In the genomic region with DNA sequence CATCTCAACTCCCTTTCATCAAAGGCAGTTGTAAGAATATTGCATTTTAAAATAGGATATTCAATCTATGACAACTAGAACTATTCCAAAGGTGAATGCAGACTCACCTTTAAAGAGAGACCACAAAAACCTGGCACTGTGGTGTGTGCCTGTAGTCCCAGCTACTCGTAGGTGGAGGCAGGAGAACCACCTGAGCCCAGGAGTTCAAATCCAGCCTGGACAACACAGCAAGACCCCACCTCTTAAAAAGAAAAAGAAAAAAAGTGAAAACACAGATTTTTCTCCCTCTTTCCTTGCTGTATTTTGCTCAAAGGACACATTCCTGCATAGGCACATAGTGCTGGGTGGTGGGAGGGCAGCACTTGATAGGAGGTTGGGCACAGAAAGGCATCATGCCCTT, we compare ENCODE assay signal across 8 cellular contexts. TPM values are rescaled to one million over a fixed set of nuclear protein-coding genes. Genes with fewer than 3 reads are reported as not detected.
DNase-seq lines count a peak whose midpoint lies in the region; ATAC-seq, FAIRE-seq and TF ChIP-seq lines count a peak whose summit lies in the region.

No MANE protein-coding gene starts in this region.

- H3K27ac Mint-ChIP-seq in activated naive CD4-positive, alpha-beta T cell treated with anti-CD3 and anti-CD28 coated beads for 36 hours = no peak overlapping the region
- H3K27ac Mint-ChIP-seq in activated naive CD8-positive, alpha-beta T cell treated with anti-CD3 and anti-CD28 coated beads, Interleukin-2, amount 10 ng/mL, durations not matched to agents 7 days and 5 days = no peak overlapping the region
- H3K27ac Mint-ChIP-seq in type B pancreatic cell = peak overlapping the region; percentile 94

- peaks cover 0 to 19% (median 5%) of the 10 kb centered on the region in 4 donors for H3K4me1 ChIP-seq in right lobe of liver

- H3K36me3 ChIP-seq in right lobe of liver = peaks cover 0 to 9% (median 2%) of the 10 kb centered on the region in 4 donors

- no peaks in the 10 kb centered on the region for H3K9me3 ChIP-seq in right lobe of liver

- no peaks in the 10 kb centered on the region for H3K27me3 Mint-ChIP-seq in activated naive CD4-positive, alpha-beta T cell treated with anti-CD3 and anti-CD28 coated beads for 36 hours (ENCODE audit: low read depth)
- no peaks in the 10 kb centered on the region for H3K27me3 Mint-ChIP-seq in activated naive CD8-positive, alpha-beta T cell treated with anti-CD3 and anti-CD28 coated beads, Interleukin-2, amount 10 ng/mL, durations not matched to agents 7 days and 5 days
- H3K27me3 Mint-ChIP-seq in type B pancreatic cell = no peaks in the 10 kb centered on the region

- H3K4me1 Mint-ChIP-seq in activated naive CD4-positive, alpha-beta T cell treated with anti-CD3 and anti-CD28 coated beads for 36 hours (ENCODE audit: low read depth) = peaks cover 28% of the 10 kb centered on the region
- H3K4me1 Mint-ChIP-seq in activated naive CD8-positive, alpha-beta T cell treated with anti-CD3 and anti-CD28 coated beads, Interleukin-2, amount 10 ng/mL, durations not matched to agents 7 days and 5 days = peaks cover 25% of the 10 kb centered on the region
- H3K4me1 Mint-ChIP-seq in type B pancreatic cell (ENCODE audit: unreplicated experiment) = peaks cover 22% of the 10 kb centered on the region

- intact Hi-C loops in activated naive CD4-positive, alpha-beta T cell treated with anti-CD3 and anti-CD28 coated beads for 36 hours (cut with micrococcal nuclease) = no loop called here
- intact Hi-C loops in right lobe of liver (cut with DNase I) = no loop called here

- 0% methylated on average over 1 of the region's 1 CpG for WGBS in right lobe of liver (ENCODE audit: insufficient coverage, low coverage, low lambda C conversion rate, missing lambda C conversion rate)

- no peak for ATAC-seq in activated naive CD8-positive, alpha-beta T cell treated with anti-CD3 and anti-CD28 coated beads, Interleukin-2, amount 10 ng/mL, durations not matched to agents 7 days and 5 days (ENCODE audit: low read depth)
- no peak for ATAC-seq in right lobe of liver

- no peak for TF ChIP-seq POLR2A in right lobe of liver (IDR thresholded peaks at IDR 0.05)

- peak overlapping the region; percentile 99 for H3K4me3 Mint-ChIP-seq in activated naive CD4-positive, alpha-beta T cell treated with anti-CD3 and anti-CD28 coated beads for 36 hours
- H3K4me3 Mint-ChIP-seq in activated naive CD8-positive, alpha-beta T cell treated with anti-CD3 and anti-CD28 coated beads, Interleukin-2, amount 10 ng/mL, durations not matched to agents 7 days and 5 days = peak overlapping the region; percentile 100
- peak overlapping the region; percentile 100 for H3K4me3 Mint-ChIP-seq in type B pancreatic cell

- TF ChIP-seq CTCF in right lobe of liver (IDR thresholded peaks at IDR 0.05) (no peak), type B pancreatic cell (conservative IDR thresholded peaks at IDR 0.05) (no peak)

- FAIRE-seq in GM19239 (lab: Jason Lieb, UNC) = no peak

- H3K9me3 Mint-ChIP-seq in activated naive CD4-positive, alpha-beta T cell treated with anti-CD3 and anti-CD28 coated beads for 36 hours = peaks cover 6% of the 10 kb centered on the region
- peaks cover 2% of the 10 kb centered on the region for H3K9me3 Mint-ChIP-seq in activated naive CD8-positive, alpha-beta T cell treated with anti-CD3 and anti-CD28 coated beads, Interleukin-2, amount 10 ng/mL, durations not matched to agents 7 days and 5 days
- no peaks in the 10 kb centered on the region for H3K9me3 Mint-ChIP-seq in type B pancreatic cell

- no peak overlapping the region for H3K27ac ChIP-seq in right lobe of liver

- DNase-seq in activated naive CD4-positive, alpha-beta T cell treated with anti-CD3 and anti-CD28 coated beads for 36 hours = no peak
- no peak for DNase-seq in activated naive CD4-positive, alpha-beta T cell treated with Interleukin-2 at 50 U/mL for 16 hours
- DNase-seq in activated naive CD8-positive, alpha-beta T cell treated with anti-CD3 and anti-CD28 coated beads, Interleukin-2, amount 10 ng/mL, durations not matched to agents 7 days and 5 days = no peak
- DNase-seq in right lobe of liver (no peak), type B pancreatic cell (ENCODE audit: extremely low spot score, unreplicated experiment) (no peak), SW 1271 (lab: John Stamatoyannopoulos, UW) (no peak), SIG-M5 (lab: John Stamatoyannopoulos, UW) (no peak), GM19239 (ENCODE audit: insufficient read length, low spot score) (no peak)

- no peaks in the 10 kb centered on the region for H3K27me3 ChIP-seq in right lobe of liver

- CTCF ChIA-PET in activated naive CD4-positive, alpha-beta T cell treated with anti-CD3 and anti-CD28 coated beads for 36 hours (lab: Charles Lee) = interaction anchor here (2.4 kb wide), 1 partner anchor 36 kb away, joined by 8 read pairs; the partner anchor contains the start of gene TCTN3

- H3K4me3 ChIP-seq in right lobe of liver = peak overlapping the region; percentile 95 to 98 (median 98)

- POLR2A ChIA-PET in activated naive CD8-positive, alpha-beta T cell treated with anti-CD3 and anti-CD28 coated beads, Interleukin-2, amount 10 ng/mL, durations not matched to agents 7 days and 5 days (lab: Charles Lee) = no interaction called here

- H3K36me3 Mint-ChIP-seq in activated naive CD4-positive, alpha-beta T cell treated with anti-CD3 and anti-CD28 coated beads for 36 hours (ENCODE audit: low read depth) = peaks cover 25% of the 10 kb centered on the region
- H3K36me3 Mint-ChIP-seq in activated naive CD8-positive, alpha-beta T cell treated with anti-CD3 and anti-CD28 coated beads, Interleukin-2, amount 10 ng/mL, durations not matched to agents 7 days and 5 days = peaks cover 21% of the 10 kb centered on the region
- peaks cover 15% of the 10 kb centered on the region for H3K36me3 Mint-ChIP-seq in type B pancreatic cell

RNA-seq across cellular contexts. Expression of gene ALDH18A1, which starts 0.7 kb away (rescaled TPM):
- 10 to 100 TPM; 82.1 to 91.7 TPM for total RNA-seq in activated naive CD4-positive, alpha-beta T cell treated with anti-CD3 and anti-CD28 coated beads for 36 hours
- total RNA-seq in activated naive CD8-positive, alpha-beta T cell treated with anti-CD3 and anti-CD28 coated beads, Interleukin-2, amount 10 ng/mL, durations not matched to agents 7 days and 5 days = 10 to 100 TPM; 46.8 to 48.7 TPM
- 10 to 100 TPM; 28.4 to 41.2 (median 34.4) TPM for total RNA-seq in right lobe of liver
- total RNA-seq in type B pancreatic cell (ENCODE audit: low replicate concordance) = 111 and 113 TPM in 2 replicates

RNA-seq across cellular contexts. Expression of gene TCTN3, which starts 36.5 kb away (rescaled TPM):
- total RNA-seq in activated naive CD4-positive, alpha-beta T cell treated with anti-CD3 and anti-CD28 coated beads for 36 hours = 10 to 100 TPM; 17.6 to 19.2 TPM
- 10 to 100 TPM; 16.2 to 21.4 TPM for total RNA-seq in activated naive CD8-positive, alpha-beta T cell treated with anti-CD3 and anti-CD28 coated beads, Interleukin-2, amount 10 ng/mL, durations not matched to agents 7 days and 5 days
- total RNA-seq in right lobe of liver (10 to 100 TPM; 15.5 to 24.3 (median 19.1) TPM), type B pancreatic cell (ENCODE audit: low replicate concordance) (49.5 and 53.0 TPM in 2 replicates)
